8 cellular contexts compared by ENCODE assay signal in the genomic region with DNA sequence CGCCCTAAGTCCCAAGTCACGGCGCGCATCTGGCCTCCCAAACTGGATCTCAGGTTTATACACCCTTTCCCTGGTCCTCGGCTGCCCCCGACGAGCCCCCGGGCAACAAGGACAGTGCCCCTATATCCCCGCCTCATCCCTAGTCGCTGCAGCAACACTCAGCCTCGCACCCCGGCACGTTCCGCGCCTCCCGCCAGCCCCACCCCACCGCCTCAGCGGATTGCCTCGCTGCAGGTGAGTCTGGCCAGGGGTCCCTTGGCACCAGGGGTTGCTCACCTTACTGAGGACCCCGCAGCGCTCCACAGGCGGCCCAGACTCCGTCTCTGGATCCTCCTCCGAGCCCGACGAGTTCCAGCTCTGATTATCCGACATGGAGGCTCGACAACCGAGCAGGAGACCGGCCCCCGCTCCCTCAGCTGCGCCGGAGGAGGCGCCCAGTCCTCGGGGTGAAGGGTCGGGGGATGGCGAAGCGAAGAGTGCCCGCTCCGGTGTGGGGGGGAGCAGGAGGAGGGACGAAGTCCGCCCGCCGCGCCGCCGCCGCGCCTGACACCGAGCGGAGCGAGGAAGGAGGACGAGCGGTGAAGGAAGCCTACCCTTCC. TPM values are rescaled to one million over a fixed set of nuclear protein-coding genes. Genes with fewer than 3 reads are reported as not detected.
DNase-seq lines count a peak whose midpoint lies in the region; ATAC-seq and TF ChIP-seq lines count a peak whose summit lies in the region.

No MANE protein-coding gene starts in this region.

- peak; percentile 13 for DNase-seq in 8988T
- DNase-seq in SW480 (ENCODE audit: low spot score), result peak; percentile 26
- peak; percentile 35 for DNase-seq in brain microvascular endothelial cell
- DNase-seq in iPS-NIHi7 (ENCODE audit: extremely low spot score), result peak; percentile 26
- peak; percentile 31 for DNase-seq in smooth muscle cell (lab: John Stamatoyannopoulos, UW; ENCODE audit: unreplicated experiment)
- DNase-seq in RKO (ENCODE audit: low spot score), result no peak

- H3K9me3 ChIP-seq in smooth muscle cell (replicated peaks; ENCODE audit: low read depth), result no peaks in the 10 kb centered on the region

- TF ChIP-seq CTCF in brain microvascular endothelial cell (IDR thresholded peaks at IDR 0.05; ENCODE audit: low read depth, low read length, missing control alignments) (no peak), smooth muscle cell (IDR thresholded peaks at IDR 0.05; ENCODE audit: borderline replicate concordance, insufficient read depth, poor library complexity, severe bottlenecking) (no peak)

- in situ Hi-C loops in brain microvascular endothelial cell (cut with HindIII; ENCODE audit: low pct_ligation_motif_present, low sequenced_read_pairs), result no loop called here

- H3K4me3 ChIP-seq in brain microvascular endothelial cell (ENCODE audit: low read depth, low read length) (peak overlapping the region; percentile 90), smooth muscle cell (peak overlapping the region; percentile 98)

- peak overlapping the region; percentile 94 for H2AFZ ChIP-seq in smooth muscle cell (ENCODE audit: low read depth)

- ATAC-seq in GM18873 (IDR thresholded peaks at IDR 0.05; ENCODE audit: low FRiP score, unreplicated experiment) (peak; percentile 18), HG03135 (IDR thresholded peaks at IDR 0.05; ENCODE audit: unreplicated experiment) (peak; percentile 32)

- peaks cover 90% of the 10 kb centered on the region for H3K79me2 ChIP-seq in smooth muscle cell (ENCODE audit: low read depth)

- H3F3A ChIP-seq in smooth muscle cell (ENCODE audit: low read depth), result no peaks in the 10 kb centered on the region

- H3K9ac ChIP-seq in smooth muscle cell (ENCODE audit: low read depth), result peak overlapping the region; percentile 86

- peak overlapping the region; percentile 92 for H3K4me2 ChIP-seq in smooth muscle cell

- H3K36me3 ChIP-seq in brain microvascular endothelial cell (replicated peaks) (peaks cover 4% of the 10 kb centered on the region), smooth muscle cell (ENCODE audit: low read depth) (no peaks in the 10 kb centered on the region)

- WGBS in smooth muscle cell (ENCODE audit: low lambda C conversion rate), result 2% methylated on average over 40 of the region's 54 CpGs

- H3K27ac ChIP-seq in brain microvascular endothelial cell, result peak overlapping the region; percentile 95
- H3K27ac ChIP-seq in smooth muscle cell (ENCODE audit: low read depth), result peak overlapping the region; percentile 81

- H3K4me1 ChIP-seq in smooth muscle cell (ENCODE audit: low read depth), result peaks cover 28% of the 10 kb centered on the region

- peaks cover 40% of the 10 kb centered on the region for H4K20me1 ChIP-seq in smooth muscle cell (ENCODE audit: low read depth)

- no peaks in the 10 kb centered on the region for H3K27me3 ChIP-seq in brain microvascular endothelial cell (replicated peaks)
- H3K27me3 ChIP-seq in smooth muscle cell (ENCODE audit: low read depth), result no peaks in the 10 kb centered on the region

RNA-seq across cellular contexts. Expression of a gene that starts 0.5 kb away (rescaled TPM):
- 31.0 and 35.4 TPM in 2 replicates for total RNA-seq in smooth muscle cell
- polyA plus RNA-seq in smooth muscle cell, result 9.1 and 16.8 TPM in 2 replicates

RNA-seq across cellular contexts. Expression of a gene that starts 0.8 kb away (rescaled TPM):
- total RNA-seq in smooth muscle cell, result 31.6 and 36.5 TPM in 2 replicates
- polyA plus RNA-seq in smooth muscle cell, result 12.8 and 15.0 TPM in 2 replicates
